In genomic region chr16:27145630-27146029, GRCh38 we compare ENCODE assay signal across 27 cellular contexts.
"Had no signal": no experiment of that assay in that cellular context is flagged by ENCODE, and none has a peak within 500 bp of the region (broad histone marks: within the 10 kb centered on the region; RNA-seq: fewer than 3 reads in every experiment).

No MANE protein-coding gene starts in this region.

- FAIRE-seq: urothelium cell line had no signal

- H3K4me3 ChIP-seq: stomach, suprapubic skin, testis, thoracic aorta, thyroid gland, tibial artery, tibial nerve, transverse colon, upper lobe of left lung, upper lobe of right lung, uterus, vagina had no signal

- H3K27me3 ChIP-seq: testis, thyroid gland, tibial nerve, transverse colon, upper lobe of left lung, uterus, vagina had no signal

- H3K9me3 ChIP-seq: stomach, suprapubic skin, testis, thoracic aorta, thyroid gland, tibial artery, transverse colon, upper lobe of left lung, upper lobe of right lung, uterus, vagina had no signal

- DNase-seq: stimulated activated CD4-positive, alpha-beta T cell treated with anti-CD3 and anti-CD28 coated beads, Interleukin-2, amount 100 ng/mL, for 48 hours; stimulated activated CD4-positive, alpha-beta T cell treated with anti-CD3 and anti-CD28 coated beads, Interleukin-4, amount 100 ng/mL, for 1 hour; stimulated activated CD4-positive, alpha-beta T cell treated with anti-CD3 and anti-CD28 coated beads, Interleukin-4, amount 100 ng/mL, for 24 hours; stimulated activated CD4-positive, alpha-beta T cell treated with anti-CD3 and anti-CD28 coated beads, Interleukin-4, amount 100 ng/mL, for 4 hours; stimulated activated CD8-positive, alpha-beta memory T cell treated with anti-CD3 and anti-CD28 coated beads, Interleukin-4, amount 100 ng/mL, for 48 hours; stimulated activated naive B cell treated with anti-CD40 and anti-IgM and Interleukin-4, amounts not matched to agents 10 μg/mL and 1 μg/mL and 100 μg/mL, for 72 hours; stimulated activated naive CD4-positive, alpha-beta T cell; stimulated activated naive CD4-positive, alpha-beta T cell treated with Interleukin-2 at 50 U/mL for 16 hours; stimulated activated naive CD8-positive, alpha-beta T cell treated with anti-CD3 and anti-CD28 coated beads, Interleukin-15, amount 100 ng/mL, for 72 hours; stimulated activated naive CD8-positive, alpha-beta T cell treated with anti-CD3 and anti-CD28 coated beads, Interleukin-15, Interleukin-2, amounts not matched to agents 100 U/mL and 50 U/mL, for 24 hours; stomach; substantia nigra; testis; thyroid gland; tibial artery; transverse colon; trophoblast cell; upper lobe of left lung; upper lobe of right lung; uterus had no signal

- H3K4me1 ChIP-seq: stomach, suprapubic skin, testis, thyroid gland, tibial artery, tibial nerve, transverse colon, upper lobe of left lung, upper lobe of right lung, uterus, vagina had no signal

- ATAC-seq: stimulated activated effector memory CD8-positive, alpha-beta T cell treated with anti-CD3 and anti-CD28 coated beads, Interleukin-12 subunit alpha, Interleukin-12 subunit beta, amount 100 ng/mL, for 72 hours; stimulated activated memory B cell treated with anti-CD40 and anti-IgM and Interleukin-4, amounts not matched to agents 10 μg/mL and 1 μg/mL and 100 μg/mL, for 72 hours; stimulated activated naive B cell treated with anti-CD40 and anti-IgM and Interleukin-4, amounts not matched to agents 10 μg/mL and 1 μg/mL and 100 μg/mL, for 72 hours; stimulated activated naive CD8-positive, alpha-beta T cell treated with anti-CD3 and anti-CD28 coated beads, Interleukin-15, amount 100 ng/mL, for 72 hours; stimulated activated naive CD8-positive, alpha-beta T cell treated with anti-CD3 and anti-CD28 coated beads, Interleukin-15, Interleukin-2, amounts not matched to agents 100 U/mL and 50 U/mL, for 24 hours; upper lobe of right lung had no signal

- H3K36me3 ChIP-seq: stomach, suprapubic skin, thoracic aorta, thyroid gland, tibial artery, tibial nerve, transverse colon, upper lobe of left lung, upper lobe of right lung, uterus, vagina had no signal

- H3K27ac ChIP-seq: stomach, suprapubic skin, testis, thoracic aorta, thyroid gland, tibial artery, tibial nerve, transverse colon, upper lobe of left lung, upper lobe of right lung, uterus, vagina had no signal
